In genomic region chr2:104733544-104733943, GRCh38 we compare ENCODE assay signal across 9 cellular contexts.
DNase-seq lines count a peak whose midpoint lies in the region; ATAC-seq and TF ChIP-seq lines count a peak whose summit lies in the region.
"Had no signal": no experiment of that assay in that cellular context is flagged by ENCODE, and none has a peak within 500 bp of the region (broad histone marks: within the 10 kb centered on the region; RNA-seq: fewer than 3 reads in every experiment).

No MANE protein-coding gene starts in this region.

- H3K4me1 ChIP-seq in NT2/D1 (ENCODE audit: insufficient read depth, insufficient read length): no peaks in the 10 kb centered on the region

- H3K9ac ChIP-seq in NT2/D1 (ENCODE audit: insufficient read length, low read depth): no peak overlapping the region

- peaks cover 11% of the 10 kb centered on the region for H3K9me3 ChIP-seq in NT2/D1 (ENCODE audit: insufficient read depth, low read length)

- DNase-seq in NT2/D1 (ENCODE audit: low read depth, low spot score): peak; percentile 42
- peak; percentile 81 for DNase-seq in iPS-NIHi7 (ENCODE audit: extremely low spot score)
- DNase-seq in NCI-H1436 (lab: John Stamatoyannopoulos, UW): no peak
- DNase-seq in activated CD8-positive, alpha-beta memory T cell treated with anti-CD3 and anti-CD28 coated beads for 24 hours: no peak
- DNase-seq in cortex of kidney (lab: John Stamatoyannopoulos, UW): no peak
- DNase-seq: IMR-90 had no signal

- ATAC-seq in GM18499 (IDR thresholded peaks at IDR 0.05; ENCODE audit: insufficient read depth, unreplicated experiment) (peak; percentile 67), HG02623 (IDR thresholded peaks at IDR 0.05; ENCODE audit: unreplicated experiment) (peak; percentile 72)

- no peak overlapping the region for H3K27ac ChIP-seq in C4-2B

- no peak overlapping the region for H3K4me3 ChIP-seq in NT2/D1 (ENCODE audit: insufficient read length, low read depth)

- no peaks in the 10 kb centered on the region for H3K36me3 ChIP-seq in NT2/D1 (ENCODE audit: insufficient read depth, insufficient read length, low read length)

- H3K27me3 ChIP-seq in NT2/D1 (ENCODE audit: insufficient read depth, insufficient read length): no peaks in the 10 kb centered on the region

- peak; percentile 70 for TF ChIP-seq CTCF in C4-2B (conservative IDR thresholded peaks at IDR 0.05)

Comparison
In these comparisons a context has a peak if more than half of its experiments do, and no peak if none do; other contexts are left out.
1. DNase-seq: peak in NT2/D1 (single experiment) and iPS-NIHi7 (single experiment); none in NCI-H1436 (single experiment), activated CD8-positive, alpha-beta memory T cell treated with anti-CD3 and anti-CD28 coated beads for 24 hours (single experiment) and cortex of kidney (single experiment).